24 cellular contexts compared by ENCODE assay signal in genomic region chr5:93069276-93069675, GRCh38.
DNase-seq lines count a peak whose midpoint lies in the region; ATAC-seq, FAIRE-seq and TF ChIP-seq lines count a peak whose summit lies in the region.
"Had no signal": no experiment of that assay in that cellular context is flagged by ENCODE, and none has a peak within 500 bp of the region (broad histone marks: within the 10 kb centered on the region; RNA-seq: fewer than 3 reads in every experiment).

No MANE protein-coding gene starts in this region.

- no peak overlapping the region for H3K4me3 ChIP-seq in A549
- no peak overlapping the region for H3K4me3 ChIP-seq in IMR-90 (ENCODE audit: insufficient read depth, low read depth, low read length)
- H3K4me3 ChIP-seq in choroid plexus epithelial cell (ENCODE audit: low read depth, low read length), result no peak overlapping the region
- H3K4me3 ChIP-seq in left lung, result no peak overlapping the region
- H3K4me3 ChIP-seq: GM23338 had no signal

- POLR2A ChIA-PET in A549 (lab: Yijun Ruan, JAX), result no interaction called here
- POLR2A ChIA-PET in IMR-90 (lab: Charles Lee; ENCODE audit: unreplicated experiment), result no interaction called here

- no peak for TF ChIP-seq EP300 in A549 (IDR thresholded peaks at IDR 0.05)

- BruUV-seq in IMR-90 (replicated peaks; lab: Mats Ljungman, UMichigan), result no TSS peak

- H3K27ac ChIP-seq in A549, result no peak overlapping the region
- H3K27ac ChIP-seq in IMR-90 (ENCODE audit: insufficient read depth, low read length), result no peak overlapping the region
- H3K27ac ChIP-seq in left lung, result no peak overlapping the region

- DNase-seq in A549 (ENCODE audit: low read depth in 1 of 2, low spot score in 1 of 2) (no peak), IMR-90 (no peak), choroid plexus epithelial cell (ENCODE audit: low read depth) (peak; percentile 8), mesothelial cell of epicardium (ENCODE audit: low spot score in 2 of 2, unreplicated experiment in 2 of 2) (no peak), left cardiac atrium (no peak), left lung (no peak)
- DNase-seq: 8988T; ACHN; BE2C; C1 segment of cervical spinal cord; CD4-positive, CD25-positive, alpha-beta regulatory T cell; CD8-positive, alpha-beta memory T cell; COR-L47; DMS 273 treated with DMSO at 0.1 percent for 48 hours; DMS53; DND-41; H7; HFFc6 had no signal

- H2AFZ ChIP-seq in IMR-90 (replicated peaks; ENCODE audit: low read length, poor library complexity), result no peak overlapping the region
- H2AFZ ChIP-seq: GM23338 had no signal

- no peak overlapping the region for H2AK5ac ChIP-seq in IMR-90 (ENCODE audit: low read depth, low read length)

- H4K91ac ChIP-seq in IMR-90 (ENCODE audit: insufficient read depth, low read depth, low read length), result no peak overlapping the region

- H3K4me1 ChIP-seq in A549 (0 out of 3 replicates have a peak, but pooled peaks cover 5% of the 10 kb centered on the region), IMR-90 (ENCODE audit: control insufficient read depth, insufficient read depth, low read length) (peaks cover 3% of the 10 kb centered on the region; the same call in 1 of the 2 replicates), left lung (no peaks in the 10 kb centered on the region)

- H2BK120ac ChIP-seq in IMR-90 (ENCODE audit: low read depth, low read length), result no peak overlapping the region

- no peak overlapping the region for H3K14ac ChIP-seq in IMR-90 (replicated peaks; ENCODE audit: low read depth, low read length)

- 0 out of 2 replicates have a peak overlapping the region, but pooled peaks have one; percentile 5 for H2BK20ac ChIP-seq in IMR-90 (ENCODE audit: low read depth, low read length)

- TF ChIP-seq RAD21 in A549 (conservative IDR thresholded peaks at IDR 0.05 in 1 of 2, IDR thresholded peaks at IDR 0.05 in 1 of 2) (no peak), IMR-90 (IDR thresholded peaks at IDR 0.05; ENCODE audit: low read length) (no peak)

- CTCF ChIA-PET in A549 (lab: Yijun Ruan, JAX) (interaction anchor here (1.1 kb wide), 1 partner anchor 29 kb away, joined by 4 read pairs; no protein-coding TSS in a partner anchor), IMR-90 (lab: Yijun Ruan, JAX) (no interaction called here)

- H3K18ac ChIP-seq in IMR-90 (ENCODE audit: low read depth, low read length), result peak overlapping the region; percentile 35; the same call in 1 of the 2 replicates

- peaks cover 43% of the 10 kb centered on the region for H3K4me1 Mint-ChIP-seq in mesothelial cell of epicardium
- H3K4me1 Mint-ChIP-seq: CD4-positive, CD25-positive, alpha-beta regulatory T cell; CD8-positive, alpha-beta memory T cell had no signal

- ATAC-seq in A549 (no peak), IMR-90 (ENCODE audit: low read depth) (no peak; the same call in 1 of the 2 replicates), HG02798 (IDR thresholded peaks at IDR 0.05; ENCODE audit: poor library complexity, unreplicated experiment) (no peak), GM19023 (IDR thresholded peaks at IDR 0.05; ENCODE audit: unreplicated experiment) (no peak), left cardiac atrium (no peak), left lung (no peak)
- ATAC-seq: GM23338, HCT116 had no signal

- H3K56ac ChIP-seq in IMR-90 (ENCODE audit: extremely low read depth, insufficient read depth, low read length), result no peak overlapping the region

- no peaks in the 10 kb centered on the region for H3K27me3 ChIP-seq in IMR-90 (ENCODE audit: control insufficient read depth, insufficient read depth, low read length)
- no peaks in the 10 kb centered on the region for H3K27me3 ChIP-seq in left lung
- H3K27me3 ChIP-seq: BE2C had no signal

- no peaks in the 10 kb centered on the region for H3K36me3 ChIP-seq in IMR-90 (ENCODE audit: control insufficient read depth, insufficient read depth, low read length)
- no peaks in the 10 kb centered on the region for H3K36me3 ChIP-seq in left lung
- H3K36me3 ChIP-seq: BE2C had no signal

- no peak overlapping the region for H3K23ac ChIP-seq in IMR-90 (ENCODE audit: low read depth, low read length)

- H3K9me3 Mint-ChIP-seq in mesothelial cell of epicardium, result no peaks in the 10 kb centered on the region
- H3K9me3 Mint-ChIP-seq: GM23338, HFFc6 had no signal

- no peak for TF ChIP-seq CTCF in A549 (IDR thresholded peaks at IDR 0.05)
- no peak for TF ChIP-seq CTCF in IMR-90 (conservative IDR thresholded peaks at IDR 0.05; ENCODE audit: low read depth, low read length)
- no peak for TF ChIP-seq CTCF in choroid plexus epithelial cell (conservative IDR thresholded peaks at IDR 0.05; ENCODE audit: low read depth, low read length)
- no peak for TF ChIP-seq CTCF in mesothelial cell of epicardium (IDR thresholded peaks at IDR 0.05; ENCODE audit: unreplicated experiment)
- TF ChIP-seq CTCF in left lung (IDR thresholded peaks at IDR 0.05), result no peak

- H3K9me3 ChIP-seq in A549, result no peaks in the 10 kb centered on the region
- H3K9me3 ChIP-seq in IMR-90 (ENCODE audit: control insufficient read depth, insufficient read depth, low read length), result no peaks in the 10 kb centered on the region
- H3K9me3 ChIP-seq in left lung, result no peaks in the 10 kb centered on the region
- H3K9me3 ChIP-seq: BE2C had no signal

- no peak overlapping the region for H3K4ac ChIP-seq in IMR-90 (ENCODE audit: low read depth, low read length)

- dilution Hi-C loops in IMR-90 (cut with HindIII; ENCODE audit: low sequenced_read_pairs, unreplicated experiment), result no loop called here

- no peak overlapping the region for H3K4me2 ChIP-seq in A549
- no peak overlapping the region for H3K4me2 ChIP-seq in IMR-90 (ENCODE audit: low read depth, low read length)
- H3K4me2 ChIP-seq: GM23338 had no signal

- no peaks in the 10 kb centered on the region for H3K9me1 ChIP-seq in IMR-90 (ENCODE audit: insufficient read depth, low read length)

- H4K5ac ChIP-seq in IMR-90 (ENCODE audit: low read depth, low read length), result no peak overlapping the region

- peak overlapping the region in 1 of 2 experiments; percentile 35; a peak in 1 of 4 replicates for H4K8ac ChIP-seq in IMR-90 (ENCODE audit: low read depth in 2 of 2, low read length in 2 of 2)

- 0 out of 3 replicates have a peak overlapping the region, but pooled peaks have one; percentile 7 for H2BK15ac ChIP-seq in IMR-90 (ENCODE audit: low read depth, low read length)

- no peak overlapping the region for H2AK9ac ChIP-seq in IMR-90 (replicated peaks; ENCODE audit: low read depth, low read length, poor library complexity)

- TF ChIP-seq POLR2A in A549 (IDR thresholded peaks at IDR 0.05; ENCODE audit: low read length), result no peak
- no peak for TF ChIP-seq POLR2A in IMR-90 (IDR thresholded peaks at IDR 0.05; ENCODE audit: low read depth, low read length)

- H3K27ac Mint-ChIP-seq in mesothelial cell of epicardium, result peak overlapping the region; percentile 33
- H3K27ac Mint-ChIP-seq: CD4-positive, CD25-positive, alpha-beta regulatory T cell; CD8-positive, alpha-beta memory T cell; GM23338; HFFc6 had no signal

- no peak overlapping the region for H3K4me3 Mint-ChIP-seq in mesothelial cell of epicardium
- H3K4me3 Mint-ChIP-seq: CD4-positive, CD25-positive, alpha-beta regulatory T cell; CD8-positive, alpha-beta memory T cell; GM23338; HFFc6 had no signal

- no peaks in the 10 kb centered on the region for H3K79me1 ChIP-seq in IMR-90 (ENCODE audit: low read depth in 1 of 2, low read length in 2 of 2)

- intact Hi-C loops in IMR-90 (cut with micrococcal nuclease), result no loop called here
- intact Hi-C loops in left cardiac atrium (cut with DNase I), result no loop called here
- intact Hi-C loops in left lung (cut with DNase I), result no loop called here

- no peaks in the 10 kb centered on the region for H3K27me3 Mint-ChIP-seq in mesothelial cell of epicardium (ENCODE audit: low read depth)
- H3K27me3 Mint-ChIP-seq: CD4-positive, CD25-positive, alpha-beta regulatory T cell had no signal

- H3K9ac ChIP-seq in IMR-90 (ENCODE audit: low read depth, low read length), result no peak overlapping the region

- in situ Hi-C loops in IMR-90 (cut with MboI; ENCODE audit: low sequenced_read_pairs), result no loop called here

- WGBS in A549 (ENCODE audit: missing lambda C conversion rate), result 94% methylated on average over 2 of the region's 2 CpGs
- 100% methylated on average over 1 of the region's 2 CpGs; no CpG with 5 or more reads in 1 of the 2 experiments for WGBS in IMR-90 (ENCODE audit: extremely low coverage in 2 of 2, insufficient read length in 1 of 2), 2 experiments

- no peaks in the 10 kb centered on the region for H3K36me3 Mint-ChIP-seq in mesothelial cell of epicardium
- H3K36me3 Mint-ChIP-seq: CD4-positive, CD25-positive, alpha-beta regulatory T cell; CD8-positive, alpha-beta memory T cell had no signal

- H4K20me1 ChIP-seq in IMR-90 (ENCODE audit: insufficient read depth, low read length), result no peaks in the 10 kb centered on the region

- no peak overlapping the region for H2BK5ac ChIP-seq in IMR-90 (ENCODE audit: low read depth, low read length, poor library complexity, severe bottlenecking)

- FAIRE-seq in A549 (lab: Jason Lieb, UNC), result peak; percentile 54
- FAIRE-seq: GM12892, GM18507 had no signal

TF ChIP-seq in A549, 52 proteins besides CTCF, POLR2A, EP300 and RAD21:
- 0 out of 4 replicates have a peak, but pooled peaks of 1 of the 2 experiments have one; percentile 17 for TF ChIP-seq CEBPB (IDR thresholded peaks at IDR 0.05)
- no peak for TF ChIP-seq PHF8 (IDR thresholded peaks at IDR 0.05; ENCODE audit: borderline replicate concordance, low read depth)

TF ChIP-seq in IMR-90, 13 proteins besides CTCF, POLR2A, EP300 and RAD21:
- TF ChIP-seq CEBPB (IDR thresholded peaks at IDR 0.05; ENCODE audit: low read depth, low read length), result peak; percentile 74
- no peak for TF ChIP-seq NFE2L2 (IDR thresholded peaks at IDR 0.05; ENCODE audit: low read depth, low read length)
